8 cellular contexts compared by ENCODE assay signal in the genomic region with DNA sequence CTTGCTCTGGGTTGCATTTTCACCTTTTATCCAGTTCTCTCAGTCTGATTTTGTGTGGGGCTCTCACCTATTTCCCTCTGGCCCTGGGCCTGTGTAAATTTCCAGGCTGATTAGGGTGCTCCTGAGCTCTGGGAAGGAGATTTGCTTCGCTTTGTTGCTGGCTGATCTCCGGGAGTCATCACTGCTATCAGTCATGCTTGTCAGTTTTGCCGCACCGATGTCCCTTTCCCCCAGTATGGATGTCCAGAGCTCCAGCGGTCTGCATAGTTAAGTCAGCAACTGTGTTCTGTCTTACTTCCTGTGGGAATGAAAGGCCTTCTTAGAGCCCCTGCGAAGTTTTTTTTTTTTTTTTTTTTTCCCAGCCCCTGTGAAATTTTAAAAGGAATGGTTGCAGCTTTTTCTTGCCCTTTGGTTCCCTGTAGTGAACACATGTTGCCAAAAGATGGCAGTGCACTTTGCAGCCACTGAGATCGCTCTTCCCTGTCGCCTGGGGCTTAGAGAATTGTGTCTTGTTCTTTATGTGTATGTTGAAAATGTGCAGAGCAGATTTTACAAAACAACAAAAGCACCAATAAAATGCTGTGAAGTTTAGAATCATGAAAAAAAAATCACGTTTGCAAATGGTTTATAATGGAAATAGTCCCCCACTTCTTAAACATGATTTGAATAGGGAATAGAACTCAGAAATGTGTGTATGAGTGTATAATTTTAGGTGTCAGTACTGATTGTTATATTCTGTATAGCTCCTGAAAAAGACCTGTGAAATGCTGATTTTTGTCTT.
DNase-seq lines count a peak whose midpoint lies in the region; ATAC-seq and TF ChIP-seq lines count a peak whose summit lies in the region.

No MANE protein-coding gene starts in this region.

- H3K4me3 ChIP-seq in AG04449 (ENCODE audit: low read depth, low read length) (no peak overlapping the region; the same call in 1 of the 2 replicates), MM.1S (ENCODE audit: low read length) (no peak overlapping the region), brain microvascular endothelial cell (ENCODE audit: low read depth, low read length) (peak overlapping the region; percentile 21), thoracic aorta (no peak overlapping the region)

- H3K4me1 Mint-ChIP-seq in CD4-positive, alpha-beta T cell (ENCODE audit: low read depth) = no peaks in the 10 kb centered on the region

- H3K4me1 ChIP-seq in MM.1S (ENCODE audit: low read length) (peaks cover 6% of the 10 kb centered on the region; the same call in 1 of the 2 replicates), thoracic aorta (ENCODE audit: control insufficient read depth in 1 of 2, low read depth in 2 of 2) (peaks cover 5 to 26% of the 10 kb centered on the region in 2 donors)

- H3K27me3 ChIP-seq in MM.1S (replicated peaks; ENCODE audit: insufficient read depth, low read length) (no peaks in the 10 kb centered on the region), brain microvascular endothelial cell (replicated peaks) (no peaks in the 10 kb centered on the region), thoracic aorta (replicated peaks; ENCODE audit: insufficient read depth) (no peaks in the 10 kb centered on the region)
- no peaks in the 10 kb centered on the region for H3K27me3 ChIP-seq in CD4-positive, alpha-beta T cell (ENCODE audit: control insufficient read depth, insufficient read depth, low read length)

- no peaks in the 10 kb centered on the region for H3K36me3 Mint-ChIP-seq in CD4-positive, alpha-beta T cell (ENCODE audit: low read depth)

- H3K4me2 ChIP-seq in MM.1S (ENCODE audit: low read depth, low read length) = peak overlapping the region; percentile 53; the same call in 1 of the 2 replicates

- H3K9me3 ChIP-seq in MM.1S (replicated peaks; ENCODE audit: insufficient read depth, low read length) (no peaks in the 10 kb centered on the region), thoracic aorta (no peaks in the 10 kb centered on the region)
- H3K9me3 ChIP-seq in CD4-positive, alpha-beta T cell (ENCODE audit: control insufficient read depth, low read length) = no peaks in the 10 kb centered on the region

- CTCF ChIA-PET in AG04449 (lab: Yijun Ruan, JAX) = interaction anchor here (0.6 to 8.1 kb wide), 40 partner anchors 8 to 562 kb away, joined by 3 to 91 read pairs (median 6); a partner anchor contains a TSS
- CTCF ChIA-PET in CD4-positive, alpha-beta T cell (lab: Charles Lee) = interaction anchor here (0.7 kb wide), 2 partner anchors 136 to 880 kb away, joined by 4 read pairs; no protein-coding TSS in a partner anchor

- in situ Hi-C loops in brain microvascular endothelial cell (cut with HindIII; ENCODE audit: low pct_ligation_motif_present, low sequenced_read_pairs) = loop anchor here (25.0 kb wide), 1 partner anchor 92 kb away; no protein-coding TSS in a partner anchor

- ATAC-seq in GM18502 (IDR thresholded peaks at IDR 0.05; ENCODE audit: poor library complexity, unreplicated experiment) (peak; percentile 60), thoracic aorta (ENCODE audit: insufficient number of reproducible peaks, low FRiP score, low read depth) (no peak), GM21723 (IDR thresholded peaks at IDR 0.05; ENCODE audit: unreplicated experiment) (no peak)
- no peak for ATAC-seq in CD4-positive, alpha-beta T cell (ENCODE audit: poor library complexity)

- intact Hi-C loops in CD4-positive, alpha-beta T cell (cut with DNase I, micrococcal nuclease) = no loop called here

- no peaks in the 10 kb centered on the region for H3K9me2 ChIP-seq in MM.1S (replicated peaks; ENCODE audit: insufficient read depth, low read length)

- H3K4me3 Mint-ChIP-seq in CD4-positive, alpha-beta T cell = no peak overlapping the region

- no peaks in the 10 kb centered on the region for H3K79me2 ChIP-seq in MM.1S (ENCODE audit: low read length)

- POLR2A ChIA-PET in AG04449 (lab: Yijun Ruan, JAX) = no interaction called here
- POLR2A ChIA-PET in CD4-positive, alpha-beta T cell (lab: Charles Lee) = no interaction called here

- TF ChIP-seq CTCF in AG04449 (IDR thresholded peaks at IDR 0.05; ENCODE audit: insufficient read depth, low read length, missing control alignments) = peak; percentile 76
- TF ChIP-seq CTCF in MM.1S (IDR thresholded peaks at IDR 0.05; ENCODE audit: low read length) = peak; percentile 62
- TF ChIP-seq CTCF in brain microvascular endothelial cell (IDR thresholded peaks at IDR 0.05; ENCODE audit: low read depth, low read length, missing control alignments) = peak; percentile 85
- peak; percentile 64 for TF ChIP-seq CTCF in thoracic aorta (IDR thresholded peaks at IDR 0.05)
- TF ChIP-seq CTCF in CD4-positive, alpha-beta T cell (IDR thresholded peaks at IDR 0.05) = no peak

- no peaks in the 10 kb centered on the region for H4K20me1 ChIP-seq in MM.1S (ENCODE audit: insufficient read depth, low read length)

- no peak overlapping the region for H3K27ac Mint-ChIP-seq in CD4-positive, alpha-beta T cell

- no peak overlapping the region for H3K9ac ChIP-seq in MM.1S (ENCODE audit: low read length)

- H3K9me3 Mint-ChIP-seq in CD4-positive, alpha-beta T cell = no peaks in the 10 kb centered on the region

- peaks cover under 1% of the 10 kb centered on the region for H3K27me3 Mint-ChIP-seq in CD4-positive, alpha-beta T cell

- no peaks in the 10 kb centered on the region for H3K36me3 ChIP-seq in MM.1S (replicated peaks; ENCODE audit: insufficient read depth, low read length)
- no peaks in the 10 kb centered on the region for H3K36me3 ChIP-seq in brain microvascular endothelial cell (replicated peaks)
- no peaks in the 10 kb centered on the region for H3K36me3 ChIP-seq in thoracic aorta

- H3K27ac ChIP-seq in MM.1S (ENCODE audit: low read length) (no peak overlapping the region), brain microvascular endothelial cell (no peak overlapping the region), thoracic aorta (peak overlapping the region; percentile 50 to 51)
- H3K27ac ChIP-seq in CD4-positive, alpha-beta T cell (ENCODE audit: low read depth, low read length) = no peak overlapping the region

- H2AFZ ChIP-seq in MM.1S (ENCODE audit: low read length) = no peak overlapping the region

- DNase-seq in AG04449 (ENCODE audit: low read depth, low spot score) (no peak), MM.1S (peak; percentile 25), brain microvascular endothelial cell (peak; percentile 43), iris pigment epithelial cell (ENCODE audit: low read depth) (peak; percentile 49), thoracic aorta (ENCODE audit: low spot score) (no peak)
- DNase-seq in CD4-positive, alpha-beta T cell = no peak

- peaks cover 17% of the 10 kb centered on the region for H3F3A ChIP-seq in MM.1S (ENCODE audit: insufficient read depth, low read length)

Comparison
In these comparisons a context has a peak if more than half of its experiments do, and no peak if none do; other contexts are left out.
1. DNase-seq: peak in MM.1S (single experiment), brain microvascular endothelial cell (single experiment) and iris pigment epithelial cell (single experiment); none in AG04449 (single experiment), thoracic aorta (single experiment) and CD4-positive, alpha-beta T cell (0 of 10).
2. H3K27ac ChIP-seq: peak in thoracic aorta (2 of 2); none in MM.1S (single experiment), brain microvascular endothelial cell (single experiment) and CD4-positive, alpha-beta T cell (single experiment).